In the genomic region with DNA sequence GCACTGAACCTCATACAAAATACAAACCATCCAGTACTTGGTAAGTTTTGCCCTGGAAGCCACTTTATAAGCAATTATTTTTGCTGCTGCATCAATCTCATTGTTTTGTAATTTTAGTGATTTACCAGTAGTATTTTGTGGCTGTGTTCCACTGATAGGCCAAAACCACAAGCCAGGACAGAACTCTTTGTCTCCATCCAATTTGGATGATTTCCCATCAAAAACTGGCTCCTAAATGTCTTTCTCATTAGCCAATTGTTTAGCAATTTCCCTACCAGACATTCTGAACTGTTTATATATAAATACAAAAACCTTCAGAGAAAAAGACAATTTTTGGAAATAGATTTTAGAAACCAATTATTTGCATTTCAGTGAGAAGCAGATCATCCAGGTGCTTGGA, we compare ENCODE assay signal across 24 cellular contexts. TPM values are rescaled to one million over a fixed set of nuclear protein-coding genes. Genes with fewer than 3 reads are reported as not detected.
"Had no signal": no experiment of that assay in that cellular context is flagged by ENCODE, and none has a peak within 500 bp of the region (broad histone marks: within the 10 kb centered on the region; RNA-seq: fewer than 3 reads in every experiment).

No MANE protein-coding gene starts in this region.

- H3K36me3 ChIP-seq: esophagus squamous epithelium, pancreas, upper lobe of left lung, uterus had no signal

- H3K4me1 ChIP-seq: esophagus squamous epithelium, pancreas, uterus had no signal

- ATAC-seq: heart left ventricle; left colon; left ventricle myocardium superior; natural killer cell treated with Interleukin-12 subunit alpha and Interleukin-12 subunit beta and Interleukin-15 and Interleukin-18, amount 100 ng/mL, for 72 hours; pancreas; right cardiac atrium; stimulated activated effector memory CD8-positive, alpha-beta T cell treated with anti-CD3 and anti-CD28 coated beads, Interleukin-12 subunit alpha, Interleukin-12 subunit beta, amount 100 ng/mL, for 72 hours; stimulated activated naive CD8-positive, alpha-beta T cell treated with anti-CD3 and anti-CD28 coated beads, Interleukin-15, Interleukin-2, amounts not matched to agents 100 U/mL and 50 U/mL, for 24 hours had no signal

- H3K27me3 ChIP-seq: esophagus squamous epithelium, tibial artery, upper lobe of left lung, uterus had no signal

- H3K4me3 ChIP-seq: esophagus squamous epithelium, heart left ventricle, lung, pancreas, smooth muscle cell, tibial artery, upper lobe of left lung, uterus had no signal

- H3K9me3 ChIP-seq: esophagus squamous epithelium, pancreas had no signal

- H3K27ac ChIP-seq: esophagus squamous epithelium, heart left ventricle, pancreas, tibial artery, upper lobe of left lung, uterus had no signal

- H3K4me2 ChIP-seq: smooth muscle cell had no signal

- DNase-seq: dermis blood vessel endothelial cell; esophagus squamous epithelium; foreskin melanocyte; heart left ventricle; hippocampal formation; left colon; left ventricle myocardium superior; mesenchymal stem cell; midbrain; occipital lobe; pancreas; right cardiac atrium; stimulated activated CD4-positive, alpha-beta T cell treated with anti-CD3 and anti-CD28 coated beads, Interleukin-4, amount 100 ng/mL, for 1 hour; stimulated activated CD8-positive, alpha-beta memory T cell treated with anti-CD3 and anti-CD28 coated beads, Interleukin-4, amount 100 ng/mL, for 48 hours; stimulated activated naive CD8-positive, alpha-beta T cell treated with anti-CD3 and anti-CD28 coated beads, Interleukin-15, Interleukin-2, amounts not matched to agents 100 U/mL and 50 U/mL, for 24 hours; tibial artery; upper lobe of left lung; uterus had no signal

RNA-seq across cellular contexts. Expression of a gene that starts 37.4 kb away (rescaled TPM):
- total RNA-seq: dermis blood vessel endothelial cell; epithelial cell of proximal tubule; esophagus squamous epithelium; heart left ventricle; kidney epithelial cell; left colon; left ventricle myocardium superior; lung; natural killer cell treated with Interleukin-12 subunit alpha and Interleukin-12 subunit beta and Interleukin-15 and Interleukin-18, amount 100 ng/mL, for 72 hours; pancreas; right cardiac atrium; smooth muscle cell; upper lobe of left lung; uterus had no signal
